In the genomic region with DNA sequence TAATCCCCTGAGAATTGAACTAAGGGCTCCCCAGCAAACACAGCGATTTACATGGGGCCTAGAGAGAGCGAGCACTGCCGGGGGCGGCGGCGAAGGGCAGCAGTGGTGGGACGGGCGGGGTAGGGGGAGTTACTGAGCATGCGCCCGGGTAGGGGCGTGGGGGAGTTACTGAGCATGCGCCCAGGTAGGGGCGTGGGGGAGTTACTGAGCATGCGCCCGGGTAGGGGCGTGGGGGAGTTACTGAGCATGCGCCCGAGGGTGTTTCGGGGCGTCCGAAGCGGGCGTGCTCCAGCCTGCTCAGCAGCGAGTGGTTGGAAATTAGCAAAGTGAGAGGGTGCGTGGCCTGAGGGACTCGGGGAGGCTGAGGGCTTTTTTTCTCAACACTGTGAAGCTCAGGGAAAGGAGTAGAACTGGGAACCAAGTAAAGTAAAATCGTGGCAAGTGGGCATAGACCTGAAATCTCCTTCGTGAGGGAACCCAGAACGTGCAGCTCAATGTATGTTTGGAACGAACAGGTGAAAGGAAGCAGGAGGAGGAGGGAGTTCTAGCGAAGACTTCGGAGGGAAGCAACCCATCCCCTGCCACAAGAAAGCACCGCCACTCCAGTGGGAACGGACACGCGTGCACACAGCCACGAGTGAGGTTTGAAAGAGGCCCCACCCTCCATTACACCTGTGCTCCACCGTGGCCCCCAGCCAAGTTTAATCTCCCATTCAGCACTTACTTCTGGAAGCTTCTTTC, we compare ENCODE assay signal across 8 cellular contexts. TPM values are rescaled to one million over a fixed set of nuclear protein-coding genes. Genes with fewer than 3 reads are reported as not detected.
DNase-seq lines count a peak whose midpoint lies in the region; ATAC-seq and TF ChIP-seq lines count a peak whose summit lies in the region.

No MANE protein-coding gene starts in this region.

- H3K4me3 ChIP-seq in H7 (ENCODE audit: insufficient read depth, low read depth, low read length) = peak overlapping the region; percentile 40
- peak overlapping the region; percentile 87 for H3K4me3 ChIP-seq in Loucy (ENCODE audit: low read length, poor library complexity, severe bottlenecking)
- peak overlapping the region; percentile 41 for H3K4me3 ChIP-seq in RWPE2 (ENCODE audit: severe bottlenecking)
- H3K4me3 ChIP-seq in neuron (ENCODE audit: low read length) = peak overlapping the region; percentile 77

- H3K79me2 ChIP-seq in Loucy (ENCODE audit: insufficient read depth, low read length) = peaks cover 5% of the 10 kb centered on the region; the same call in 1 of the 2 replicates

- no peaks in the 10 kb centered on the region for H3K9me3 ChIP-seq in Loucy (ENCODE audit: insufficient read depth, low read depth, low read length)
- no peaks in the 10 kb centered on the region for H3K9me3 ChIP-seq in RWPE2 (ENCODE audit: severe bottlenecking)
- H3K9me3 ChIP-seq in neuron (ENCODE audit: low read length) = no peaks in the 10 kb centered on the region

- TF ChIP-seq CTCF in Loucy (conservative IDR thresholded peaks at IDR 0.05; ENCODE audit: low read length) = no peak
- no peak for TF ChIP-seq CTCF in RWPE2 (IDR thresholded peaks at IDR 0.05; ENCODE audit: poor library complexity, severe bottlenecking)

- H3K4me1 ChIP-seq in Loucy (ENCODE audit: insufficient read depth, low read length, poor library complexity, severe bottlenecking) (peaks cover 15% of the 10 kb centered on the region), RWPE2 (ENCODE audit: insufficient read depth, poor library complexity, severe bottlenecking) (peaks cover 6% of the 10 kb centered on the region), neuron (ENCODE audit: insufficient read depth, low read length) (peaks cover 12% of the 10 kb centered on the region)

- H3K9ac ChIP-seq in Loucy (ENCODE audit: low read depth, low read length, poor library complexity, severe bottlenecking) = peak overlapping the region; percentile 86

- no peaks in the 10 kb centered on the region; the same call in 1 of the 2 replicates for H3K36me3 ChIP-seq in H7 (replicated peaks; ENCODE audit: control insufficient read depth, insufficient read depth, low read length)
- H3K36me3 ChIP-seq in Loucy (ENCODE audit: insufficient read depth, low read length) = peaks cover 12% of the 10 kb centered on the region; the same call in 1 of the 2 replicates
- no peaks in the 10 kb centered on the region for H3K36me3 ChIP-seq in RWPE2 (ENCODE audit: low read depth)
- H3K36me3 ChIP-seq in neuron (ENCODE audit: insufficient read depth, low read length) = no peaks in the 10 kb centered on the region

- no peak overlapping the region for H3K27ac ChIP-seq in RWPE2 (ENCODE audit: poor library complexity, severe bottlenecking)

- H2AFZ ChIP-seq in Loucy (ENCODE audit: low read length) = peak overlapping the region; percentile 95
- peak overlapping the region; percentile 90 for H2AFZ ChIP-seq in neuron (ENCODE audit: low read depth, low read length)

- no peaks in the 10 kb centered on the region for H3K9me2 ChIP-seq in Loucy (replicated peaks; ENCODE audit: low read depth, low read length)

- DNase-seq in ELF-1 (ENCODE audit: low read depth, low spot score) (peak; percentile 88), H7 (peak; percentile 97), RWPE2 (ENCODE audit: low spot score) (peak; percentile 85), activated gamma-delta T cell treated with Interleukin-2 at 50 U/mL for 16 hours (peak; percentile 95), foreskin melanocyte (peak; percentile 46), stromal cell of bone marrow (ENCODE audit: low read depth) (peak; percentile 40)

- peak; percentile 95 for ATAC-seq in RWPE2 (ENCODE audit: low read depth)

- peaks cover 7% of the 10 kb centered on the region; the same call in 1 of the 2 replicates for H3F3A ChIP-seq in Loucy (ENCODE audit: low read depth)

- peak overlapping the region; percentile 98 for H3K4me2 ChIP-seq in Loucy (ENCODE audit: low read depth, low read length, poor library complexity, severe bottlenecking)

- H4K20me1 ChIP-seq in Loucy (ENCODE audit: insufficient read depth, low read length, poor library complexity, severe bottlenecking) = no peaks in the 10 kb centered on the region

- H3K27me3 ChIP-seq in H7 (ENCODE audit: control insufficient read depth, insufficient read depth, low read length) (peaks cover 3% of the 10 kb centered on the region), Loucy (ENCODE audit: insufficient read depth, low read length, poor library complexity, severe bottlenecking) (no peaks in the 10 kb centered on the region), RWPE2 (ENCODE audit: insufficient read depth, poor library complexity, severe bottlenecking) (no peaks in the 10 kb centered on the region), neuron (ENCODE audit: insufficient read depth, low read length) (no peaks in the 10 kb centered on the region)

RNA-seq across cellular contexts. Expression of gene KANK1, which starts 34.3 kb away (rescaled TPM):
- total RNA-seq in H7 (2014; rRNA removed; shearing (Covaris generic)) = 16.1 and 20.6 TPM in 2 replicates

Comparison
In these comparisons a context has a peak if more than half of its experiments do, and no peak if none do; other contexts are left out.
1. DNase-seq: peak in every context shown above with its lines; median percentile 97 in H7; 95 in activated gamma-delta T cell treated with Interleukin-2 at 50 U/mL for 16 hours; 88 in ELF-1; 85 in RWPE2; 46 in foreskin melanocyte; 40 in stromal cell of bone marrow.